8 cellular contexts compared by ENCODE assay signal in genomic region chr19:48492925-48493717, GRCh38. TPM values are rescaled to one million over a fixed set of nuclear protein-coding genes. Genes with fewer than 3 reads are reported as not detected.
DNase-seq lines count a peak whose midpoint lies in the region; ATAC-seq and TF ChIP-seq lines count a peak whose summit lies in the region.

No MANE protein-coding gene starts in this region.

- H3K36me3 Mint-ChIP-seq in activated naive CD8-positive, alpha-beta T cell, result no peaks in the 10 kb centered on the region

- H3K4me3 ChIP-seq in DOHH2 (ENCODE audit: low read length), result peak overlapping the region; percentile 66
- H3K4me3 ChIP-seq in GM23248, result peak overlapping the region; percentile 75
- H3K4me3 ChIP-seq in parathyroid adenoma (ENCODE audit: low read depth, low read length), result peak overlapping the region; percentile 70
- peak overlapping the region; percentile 46 to 56 for H3K4me3 ChIP-seq in tibial artery

- no peaks in the 10 kb centered on the region for H4K20me1 ChIP-seq in DOHH2 (ENCODE audit: control insufficient read depth, insufficient read depth, low read depth, low read length)
- H4K20me1 ChIP-seq in GM23248 (ENCODE audit: insufficient read depth), result no peaks in the 10 kb centered on the region

- no peaks in the 10 kb centered on the region for H3K9me3 Mint-ChIP-seq in activated naive CD8-positive, alpha-beta T cell (ENCODE audit: low read depth)

- TF ChIP-seq CTCF in DOHH2 (IDR thresholded peaks at IDR 0.05; ENCODE audit: low read depth, low read length, poor library complexity, severe bottlenecking) (no peak), parathyroid adenoma (IDR thresholded peaks at IDR 0.05) (no peak), tibial artery (IDR thresholded peaks at IDR 0.05) (no peak)

- H3K27ac ChIP-seq in DOHH2 (ENCODE audit: low read depth, low read length) (peak overlapping the region; percentile 26; the same call in 1 of the 2 replicates), GM23248 (peak overlapping the region; percentile 46), parathyroid adenoma (peak overlapping the region; percentile 51), tibial artery (peak overlapping the region; percentile 25 to 56)

- H3K27ac Mint-ChIP-seq in activated naive CD8-positive, alpha-beta T cell, result no peak overlapping the region

- H3K9me3 ChIP-seq in DOHH2 (ENCODE audit: control insufficient read depth, insufficient read depth, low read length), result no peaks in the 10 kb centered on the region
- H3K9me3 ChIP-seq in GM23248 (ENCODE audit: low read depth), result no peaks in the 10 kb centered on the region
- no peaks in the 10 kb centered on the region for H3K9me3 ChIP-seq in parathyroid adenoma (ENCODE audit: control insufficient read depth, low read length)
- H3K9me3 ChIP-seq in tibial artery, result no peaks in the 10 kb centered on the region

- peaks cover 34% of the 10 kb centered on the region for H3K4me1 Mint-ChIP-seq in activated naive CD8-positive, alpha-beta T cell (ENCODE audit: low read depth)

- no peaks in the 10 kb centered on the region for H3K9me2 ChIP-seq in DOHH2 (replicated peaks; ENCODE audit: control insufficient read depth, low read length)
- no peaks in the 10 kb centered on the region for H3K9me2 ChIP-seq in GM23248 (ENCODE audit: insufficient read depth)

- no peaks in the 10 kb centered on the region for H3K36me3 ChIP-seq in DOHH2 (ENCODE audit: control insufficient read depth, low read length)
- no peaks in the 10 kb centered on the region for H3K36me3 ChIP-seq in GM23248 (ENCODE audit: low read depth)
- no peaks in the 10 kb centered on the region for H3K36me3 ChIP-seq in parathyroid adenoma (ENCODE audit: control insufficient read depth, insufficient read depth, low read length)
- H3K36me3 ChIP-seq in tibial artery, result no peaks in the 10 kb centered on the region

- peaks cover 41% of the 10 kb centered on the region for H3K27me3 ChIP-seq in DOHH2 (ENCODE audit: control insufficient read depth, low read length)
- no peaks in the 10 kb centered on the region for H3K27me3 ChIP-seq in GM23248 (replicated peaks; ENCODE audit: insufficient read depth)
- no peaks in the 10 kb centered on the region for H3K27me3 ChIP-seq in parathyroid adenoma (ENCODE audit: control insufficient read depth, insufficient read depth, low read length)
- peaks cover 0 to 43% of the 10 kb centered on the region in 2 donors for H3K27me3 ChIP-seq in tibial artery

- peak overlapping the region; percentile 81 for H3K9ac ChIP-seq in GM23248
- H3K9ac ChIP-seq in parathyroid adenoma, result no peak overlapping the region

- peaks cover 2% of the 10 kb centered on the region for H3K27me3 Mint-ChIP-seq in activated naive CD8-positive, alpha-beta T cell

- ATAC-seq in SK-N-SH treated with all-trans-retinoic acid at 6 μM for 48 hours (peak; percentile 89), Right ventricle myocardium inferior (peak; percentile 89)

- intact Hi-C loops in Right ventricle myocardium inferior (cut with DNase I) (no loop called here), tibial artery (cut with DNase I; ENCODE audit: low total_unique reads) (loop anchor here (5.0 kb wide), 1 partner anchor 89 kb away; no protein-coding TSS in a partner anchor)

- peak; percentile 99 for DNase-seq in GM23248
- peak; percentile 98 for DNase-seq in LoVo (ENCODE audit: low spot score)
- peak; percentile 96 for DNase-seq in Right ventricle myocardium inferior (ENCODE audit: missing footprints)
- peak; percentile 96 to 97 for DNase-seq in tibial artery

- no peaks in the 10 kb centered on the region for H3K79me2 ChIP-seq in DOHH2 (ENCODE audit: control insufficient read depth, low read length)
- H3K79me2 ChIP-seq in GM23248 (ENCODE audit: insufficient read depth), result no peaks in the 10 kb centered on the region
- H3K79me2 ChIP-seq in parathyroid adenoma, result no peaks in the 10 kb centered on the region

- H3K4me2 ChIP-seq in DOHH2 (ENCODE audit: low read length) (peak overlapping the region; percentile 61), GM23248 (ENCODE audit: unreplicated experiment) (peak overlapping the region; percentile 74), parathyroid adenoma (ENCODE audit: low read length) (peak overlapping the region; percentile 87)

- H2AFZ ChIP-seq in GM23248 (peak overlapping the region; percentile 75), parathyroid adenoma (peak overlapping the region; percentile 90)

- 3% methylated on average over 47 of the region's 47 CpGs; no CpG with 5 or more reads in 1 of the 2 experiments for WGBS in GM23248 (ENCODE audit: low coverage in 1 of 2, low lambda C conversion rate in 2 of 2, missing lambda C conversion rate in 2 of 2), 2 experiments

- in situ Hi-C loops in GM23248 (cut with MboI), result no loop called here

- H3K4me1 ChIP-seq in DOHH2 (ENCODE audit: control insufficient read depth, low read length) (peaks cover 35% of the 10 kb centered on the region), GM23248 (ENCODE audit: insufficient read depth) (peaks cover 13% of the 10 kb centered on the region), parathyroid adenoma (peaks cover 3% of the 10 kb centered on the region), tibial artery (peaks cover 0 to 55% (median 25%) of the 10 kb centered on the region in 4 donors)

- peak overlapping the region; percentile 68 for H3K4me3 Mint-ChIP-seq in activated naive CD8-positive, alpha-beta T cell

- peaks cover 5% of the 10 kb centered on the region; the same call in 1 of the 2 replicates for H3F3A ChIP-seq in DOHH2 (ENCODE audit: control insufficient read depth, insufficient read depth)
- H3F3A ChIP-seq in GM23248 (ENCODE audit: insufficient read depth), result peaks cover 18% of the 10 kb centered on the region

TF ChIP-seq in SK-N-SH treated with all-trans-retinoic acid at 6 μM for 48 hours, 23 proteins besides CTCF, POLR2A, EP300 and RAD21:
- TF ChIP-seq ISL1 (CRISPR knock-in tag; IDR thresholded peaks at IDR 0.05) (no peak), ZNF70 (CRISPR knock-in tag; IDR thresholded peaks at IDR 0.05) (no peak), POU6F1 (CRISPR knock-in tag; IDR thresholded peaks at IDR 0.05; ENCODE audit: borderline replicate concordance, low read depth) (no peak), TSHZ2 (CRISPR knock-in tag; IDR thresholded peaks at IDR 0.05) (no peak), ZNF565 (CRISPR knock-in tag; conservative IDR thresholded peaks at IDR 0.05; ENCODE audit: low read depth) (no peak), ZC3H10 (CRISPR knock-in tag; IDR thresholded peaks at IDR 0.05) (no peak), ZNF8 (CRISPR knock-in tag; IDR thresholded peaks at IDR 0.05) (no peak), RARB (CRISPR knock-in tag; IDR thresholded peaks at IDR 0.05) (no peak)

RNA-seq across cellular contexts. Expression of gene LMTK3, which starts 18.5 kb away (rescaled TPM):
- 0.22 TPM in 1 of 2 replicates, not detected in the other for total RNA-seq in GM23248 (2014; rRNA removed; shearing (Covaris generic))
- not detected in 2 replicates for polyA plus RNA-seq in GM23248 (2016; fragmentation: Nextera tagmentation; extraction: Ambion mirVana)
- 0.70 TPM for total RNA-seq in Right ventricle myocardium inferior

RNA-seq across cellular contexts. Expression of gene CYTH2, which starts 24.0 kb away (rescaled TPM):
- total RNA-seq in GM23248 (2014; rRNA removed; shearing (Covaris generic)), result 80.7 and 86.0 TPM in 2 replicates
- 40.9 and 41.6 TPM in 2 replicates for polyA plus RNA-seq in GM23248 (2016; fragmentation: Nextera tagmentation; extraction: Ambion mirVana)
- 30.7 TPM for total RNA-seq in Right ventricle myocardium inferior

RNA-seq across cellular contexts. Expression of gene KCNJ14, which starts 37.7 kb away (rescaled TPM):
- total RNA-seq in GM23248 (2014; rRNA removed; shearing (Covaris generic)), result 0.97 and 1.1 TPM in 2 replicates
- 0.47 and 0.48 TPM in 2 replicates for polyA plus RNA-seq in GM23248 (2016; fragmentation: Nextera tagmentation; extraction: Ambion mirVana)
- total RNA-seq in Right ventricle myocardium inferior, result 0.19 TPM

RNA-seq across cellular contexts. Expression of gene GRWD1, which starts 47.3 kb away (rescaled TPM):
- total RNA-seq in GM23248 (2014; rRNA removed; shearing (Covaris generic)), result 36.6 and 38.7 TPM in 2 replicates
- polyA plus RNA-seq in GM23248 (2016; fragmentation: Nextera tagmentation; extraction: Ambion mirVana), result 34.1 and 41.5 TPM in 2 replicates
- 17.7 TPM for total RNA-seq in Right ventricle myocardium inferior

RNA-seq across cellular contexts. Expression of gene SULT2B1, which starts 58.9 kb away (rescaled TPM):
- not detected in 2 replicates for total RNA-seq in GM23248 (2014; rRNA removed; shearing (Covaris generic))
- not detected in 2 replicates for polyA plus RNA-seq in GM23248 (2016; fragmentation: Nextera tagmentation; extraction: Ambion mirVana)
- total RNA-seq in Right ventricle myocardium inferior, result 0.43 TPM

Comparison
In these comparisons a context has a peak if more than half of its experiments do, and no peak if none do; other contexts are left out.
1. Peak in every context shown above with its lines: DNase-seq, ATAC-seq, H3K4me3 ChIP-seq and H3K27ac ChIP-seq.